Comparison of ENCODE assay signal across 10 cellular contexts in the genomic region with DNA sequence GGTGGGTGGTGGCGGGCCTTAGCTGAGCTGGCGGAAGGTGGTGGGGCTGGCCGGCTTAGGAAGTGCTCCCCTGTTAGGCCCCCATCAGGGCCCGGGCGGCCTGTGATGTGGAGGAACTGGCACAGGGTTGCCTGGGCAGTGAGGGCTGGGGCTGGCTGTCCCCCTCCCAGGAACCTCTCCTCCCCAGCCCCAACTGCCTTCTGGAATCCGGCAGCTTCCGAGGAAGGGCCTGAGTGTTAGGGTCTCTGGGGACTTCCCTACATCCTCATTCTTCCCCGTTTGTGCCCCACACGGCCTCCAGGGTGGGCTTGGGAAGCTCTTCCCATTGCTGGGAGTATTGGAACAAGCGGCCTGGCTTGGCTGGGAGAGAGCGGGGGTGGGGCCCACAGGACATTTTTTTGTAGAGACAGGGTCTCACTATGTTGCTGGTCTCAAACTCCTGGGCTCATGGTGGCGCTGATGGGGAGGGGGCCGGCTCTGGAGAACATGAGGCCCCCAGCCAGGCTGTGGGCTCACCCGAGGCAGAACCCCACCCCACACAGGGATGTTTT.
DNase-seq lines count a peak whose midpoint lies in the region; ATAC-seq and TF ChIP-seq lines count a peak whose summit lies in the region.
"Had no signal": no experiment of that assay in that cellular context is flagged by ENCODE, and none has a peak within 500 bp of the region (broad histone marks: within the 10 kb centered on the region; RNA-seq: fewer than 3 reads in every experiment).

No MANE protein-coding gene starts in this region.

- no CpG with 5 or more reads among the region's 14 CpGs for WGBS in trophoblast cell (ENCODE audit: extremely low coverage, insufficient coverage, insufficient read length)

- peak overlapping the region; percentile 63 for H3K18ac ChIP-seq in trophoblast cell (ENCODE audit: low read length)

- H3K36me3 Mint-ChIP-seq in natural killer cell = no peaks in the 10 kb centered on the region
- H3K36me3 Mint-ChIP-seq: activated naive CD8-positive, alpha-beta T cell treated with anti-CD3 and anti-CD28 coated beads for 36 hours had no signal

- no TSS peak for BruUV-seq in A673 (replicated peaks; lab: Mats Ljungman, UMichigan)

- H2AFZ ChIP-seq in trophoblast cell (ENCODE audit: insufficient read depth, low read length, poor library complexity) = peak overlapping the region; percentile 19

- peak overlapping the region; percentile 70 for H2AK5ac ChIP-seq in trophoblast cell (ENCODE audit: low read length)

- no peaks in the 10 kb centered on the region for H3K27me3 ChIP-seq in A673 (replicated peaks; ENCODE audit: insufficient read depth, low read depth, low read length, poor library complexity)
- H3K27me3 ChIP-seq in SJCRH30 = no peaks in the 10 kb centered on the region
- H3K27me3 ChIP-seq in right atrium auricular region = no peaks in the 10 kb centered on the region
- H3K27me3 ChIP-seq in trophoblast cell (ENCODE audit: insufficient read depth, low read length) = no peaks in the 10 kb centered on the region

- no peak overlapping the region for H3K4me2 ChIP-seq in trophoblast cell (ENCODE audit: low read length)

- no peak overlapping the region for H3K4me3 ChIP-seq in A673 (ENCODE audit: low read depth, low read length, poor library complexity, severe bottlenecking)
- no peak overlapping the region for H3K4me3 ChIP-seq in SJCRH30
- no peak overlapping the region for H3K4me3 ChIP-seq in right atrium auricular region
- H3K4me3 ChIP-seq in trophoblast cell (ENCODE audit: low read depth, low read length) = no peak overlapping the region

- peak overlapping the region; percentile 54 for H3K14ac ChIP-seq in trophoblast cell (ENCODE audit: low read length)

- peaks cover 0 to 3% of the 10 kb centered on the region in 2 donors for H3K27me3 Mint-ChIP-seq in natural killer cell (ENCODE audit: low read depth in 2 of 2)
- H3K27me3 Mint-ChIP-seq: activated CD4-positive, alpha-beta memory T cell treated with anti-CD3 and anti-CD28 coated beads, Interleukin-2, amount 10 ng/mL, durations not matched to agents 7 days and 5 days had no signal

- POLR2A ChIA-PET in A673 (lab: Charles Lee; ENCODE audit: low non-redundant PET) = no interaction called here

- CTCF ChIA-PET in A673 (lab: Charles Lee) = no interaction called here

- peak overlapping the region; percentile 61 for H2BK120ac ChIP-seq in trophoblast cell (ENCODE audit: insufficient read depth, low read length, poor library complexity)

- H3K9me3 Mint-ChIP-seq in natural killer cell = no peaks in the 10 kb centered on the region
- H3K9me3 Mint-ChIP-seq: activated CD4-positive, alpha-beta memory T cell treated with anti-CD3 and anti-CD28 coated beads, Interleukin-2, amount 10 ng/mL, durations not matched to agents 7 days and 5 days; activated naive CD8-positive, alpha-beta T cell treated with anti-CD3 and anti-CD28 coated beads for 36 hours had no signal

- H3K4ac ChIP-seq in trophoblast cell (ENCODE audit: low read depth, low read length) = no peak overlapping the region

- H4K12ac ChIP-seq in trophoblast cell (ENCODE audit: low read depth, low read length) = peak overlapping the region; percentile 16

- H3K4me3 Mint-ChIP-seq in natural killer cell = no peak overlapping the region
- H3K4me3 Mint-ChIP-seq: activated CD4-positive, alpha-beta memory T cell treated with anti-CD3 and anti-CD28 coated beads, Interleukin-2, amount 10 ng/mL, durations not matched to agents 7 days and 5 days; activated naive CD8-positive, alpha-beta T cell treated with anti-CD3 and anti-CD28 coated beads for 36 hours had no signal

- H3K27ac Mint-ChIP-seq in natural killer cell = no peak overlapping the region
- H3K27ac Mint-ChIP-seq: activated CD4-positive, alpha-beta memory T cell treated with anti-CD3 and anti-CD28 coated beads, Interleukin-2, amount 10 ng/mL, durations not matched to agents 7 days and 5 days; activated naive CD8-positive, alpha-beta T cell treated with anti-CD3 and anti-CD28 coated beads for 36 hours had no signal

- intact Hi-C loops in A673 (cut with micrococcal nuclease; ENCODE audit: unreplicated experiment) (no loop called here), natural killer cell (cut with micrococcal nuclease) (no loop called here)

- DNase-seq in A673 (ENCODE audit: low spot score) (no peak), SJCRH30 (no peak), right atrium auricular region (ENCODE audit: low spot score) (no peak), trophoblast cell (no peak), AML-193 (lab: John Stamatoyannopoulos, UW) (no peak), natural killer cell (no peak)
- DNase-seq: activated CD4-positive, alpha-beta memory T cell treated with anti-CD3 and anti-CD28 coated beads, Interleukin-2, amount 10 ng/mL, durations not matched to agents 7 days and 5 days; activated naive CD8-positive, alpha-beta T cell treated with anti-CD3 and anti-CD28 coated beads for 36 hours had no signal

- ATAC-seq in HG02588 (IDR thresholded peaks at IDR 0.05; ENCODE audit: unreplicated experiment) (no peak), HG02938 (IDR thresholded peaks at IDR 0.05; ENCODE audit: unreplicated experiment) (no peak), natural killer cell (no peak)

- no peaks in the 10 kb centered on the region for H3K36me3 ChIP-seq in A673 (ENCODE audit: insufficient read depth, low read length, poor library complexity, severe bottlenecking)
- no peaks in the 10 kb centered on the region for H3K36me3 ChIP-seq in SJCRH30
- H3K36me3 ChIP-seq in right atrium auricular region = no peaks in the 10 kb centered on the region
- no peaks in the 10 kb centered on the region for H3K36me3 ChIP-seq in trophoblast cell (ENCODE audit: control insufficient read depth in 1 of 2, insufficient read depth in 2 of 2, low read length in 2 of 2)

- H3K23ac ChIP-seq in trophoblast cell (ENCODE audit: low read length) = no peak overlapping the region

- H2BK5ac ChIP-seq in trophoblast cell (ENCODE audit: low read depth, low read length, poor library complexity) = peak overlapping the region; percentile 65

- H4K8ac ChIP-seq in trophoblast cell (ENCODE audit: low read depth, low read length) = peak overlapping the region; percentile 67

- H3K27ac ChIP-seq in A673 (ENCODE audit: low read depth, low read length, poor library complexity, severe bottlenecking) (peak overlapping the region; percentile 47), SJCRH30 (peak overlapping the region; percentile 47; the same call in 1 of the 2 replicates), right atrium auricular region (peak overlapping the region; percentile 87), trophoblast cell (ENCODE audit: low read depth, low read length) (peak overlapping the region; percentile 55)

- no peaks in the 10 kb centered on the region for H3K4me1 Mint-ChIP-seq in natural killer cell
- H3K4me1 Mint-ChIP-seq: activated CD4-positive, alpha-beta memory T cell treated with anti-CD3 and anti-CD28 coated beads, Interleukin-2, amount 10 ng/mL, durations not matched to agents 7 days and 5 days; activated naive CD8-positive, alpha-beta T cell treated with anti-CD3 and anti-CD28 coated beads for 36 hours had no signal

- H3K79me1 ChIP-seq in trophoblast cell (ENCODE audit: low read length) = peaks cover 15% of the 10 kb centered on the region

- H3K9me3 ChIP-seq in A673 (ENCODE audit: low read depth, low read length, poor library complexity, severe bottlenecking) (no peaks in the 10 kb centered on the region), SJCRH30 (replicated peaks) (no peaks in the 10 kb centered on the region), right atrium auricular region (no peaks in the 10 kb centered on the region), trophoblast cell (ENCODE audit: insufficient read depth, low read depth, low read length) (peaks cover 7% of the 10 kb centered on the region)

- TF ChIP-seq CTCF in A673 (conservative IDR thresholded peaks at IDR 0.05; ENCODE audit: low read depth, low read length) = no peak
- TF ChIP-seq CTCF in right atrium auricular region (IDR thresholded peaks at IDR 0.05) = no peak
- TF ChIP-seq CTCF in natural killer cell (IDR thresholded peaks at IDR 0.05) = no peak

- H2BK12ac ChIP-seq in trophoblast cell (ENCODE audit: low read length) = peak overlapping the region; percentile 53

- peaks cover 4% of the 10 kb centered on the region for H3K79me2 ChIP-seq in trophoblast cell (ENCODE audit: control insufficient read depth, insufficient read depth, low read length, poor library complexity)

- H4K91ac ChIP-seq in trophoblast cell (ENCODE audit: low read depth, low read length) = peak overlapping the region; percentile 77

- H3K9ac ChIP-seq in trophoblast cell (ENCODE audit: low read length) = no peak overlapping the region

- H3K4me1 ChIP-seq in A673 (ENCODE audit: insufficient read depth, low read length, poor library complexity, severe bottlenecking) (peaks cover 9% of the 10 kb centered on the region), SJCRH30 (peaks cover 28% of the 10 kb centered on the region), right atrium auricular region (peaks cover 0 to 44% of the 10 kb centered on the region in 2 donors), trophoblast cell (ENCODE audit: control insufficient read depth in 1 of 2, insufficient read depth in 2 of 2, low read length in 2 of 2) (peaks cover 22 to 38% of the 10 kb centered on the region in 2 experiments)
